In genomic region chr14:90785474-90785873, GRCh38 we compare ENCODE assay signal across 9 cellular contexts. TPM values are rescaled to one million over a fixed set of nuclear protein-coding genes. Genes with fewer than 3 reads are reported as not detected.
A peak's percentile ranks its signal among the peaks of the same experiment; 100 is the strongest.
DNase-seq lines count a peak whose midpoint lies in the region; ATAC-seq and TF ChIP-seq lines count a peak whose summit lies in the region.
"Had no signal": no experiment of that assay in that cellular context is flagged by ENCODE, and none has a peak within 500 bp of the region (broad histone marks: within the 10 kb centered on the region; RNA-seq: fewer than 3 reads in every experiment).

No MANE protein-coding gene starts in this region.

- DNase-seq in Daoy (ENCODE audit: low read depth) (peak; percentile 80), MV-4-11 (lab: John Stamatoyannopoulos, UW) (peak; percentile 34), ecto neural progenitor cell (ENCODE audit: low spot score) (peak; percentile 46), HCEC 1CT (no peak), prostate gland (ENCODE audit: low spot score) (no peak)
- DNase-seq in naive thymus-derived CD4-positive, alpha-beta T cell, result no peak
- no peak for DNase-seq in CD4-positive, alpha-beta T cell
- no peak for DNase-seq in stimulated activated CD4-positive, alpha-beta T cell treated with anti-CD3 and anti-CD28 coated beads, Interleukin-4, amount 100 ng/mL, for 4 hours

- H3K9me3 Mint-ChIP-seq in naive thymus-derived CD4-positive, alpha-beta T cell, result no peaks in the 10 kb centered on the region
- H3K9me3 Mint-ChIP-seq in CD4-positive, alpha-beta T cell, result no peaks in the 10 kb centered on the region

- no peaks in the 10 kb centered on the region for H3K4me1 Mint-ChIP-seq in naive thymus-derived CD4-positive, alpha-beta T cell
- no peaks in the 10 kb centered on the region for H3K4me1 Mint-ChIP-seq in CD4-positive, alpha-beta T cell (ENCODE audit: low read depth)

- no peaks in the 10 kb centered on the region for H3K27me3 ChIP-seq in naive thymus-derived CD4-positive, alpha-beta T cell (ENCODE audit: control insufficient read depth in 2 of 2, insufficient read depth in 2 of 2, low read length in 2 of 2)
- no peaks in the 10 kb centered on the region for H3K27me3 ChIP-seq in prostate gland (replicated peaks; ENCODE audit: insufficient read depth)
- no peaks in the 10 kb centered on the region for H3K27me3 ChIP-seq in CD4-positive, alpha-beta T cell (ENCODE audit: control insufficient read depth, insufficient read depth, low read length)

- CTCF ChIA-PET in naive thymus-derived CD4-positive, alpha-beta T cell (lab: Charles Lee), result no interaction called here
- CTCF ChIA-PET in CD4-positive, alpha-beta T cell (lab: Charles Lee), result no interaction called here

- no peak for TF ChIP-seq POLR2A in prostate gland (IDR thresholded peaks at IDR 0.05)

- no peaks in the 10 kb centered on the region for H3K36me3 ChIP-seq in naive thymus-derived CD4-positive, alpha-beta T cell (ENCODE audit: control insufficient read depth in 2 of 3, insufficient read depth in 3 of 3, low read length in 3 of 3)
- no peaks in the 10 kb centered on the region for H3K36me3 ChIP-seq in prostate gland

- H3K27ac ChIP-seq in naive thymus-derived CD4-positive, alpha-beta T cell (ENCODE audit: low read depth, low read length), result no peak overlapping the region
- H3K27ac ChIP-seq in prostate gland, result no peak overlapping the region
- H3K27ac ChIP-seq in CD4-positive, alpha-beta T cell (ENCODE audit: low read depth, low read length), result no peak overlapping the region
- H3K27ac ChIP-seq: RWPE1 had no signal

- 64% methylated on average over 7 of the region's 7 CpGs for WGBS in prostate gland

- no peak for TF ChIP-seq CTCF in prostate gland (IDR thresholded peaks at IDR 0.05)
- TF ChIP-seq CTCF in CD4-positive, alpha-beta T cell (IDR thresholded peaks at IDR 0.05), result no peak

- no peak overlapping the region for H3K4me3 Mint-ChIP-seq in naive thymus-derived CD4-positive, alpha-beta T cell
- no peak overlapping the region for H3K4me3 Mint-ChIP-seq in CD4-positive, alpha-beta T cell

- H3K27me3 Mint-ChIP-seq in naive thymus-derived CD4-positive, alpha-beta T cell, result no peaks in the 10 kb centered on the region
- H3K27me3 Mint-ChIP-seq in CD4-positive, alpha-beta T cell, result no peaks in the 10 kb centered on the region

- no peak overlapping the region for H3K4me3 ChIP-seq in naive thymus-derived CD4-positive, alpha-beta T cell (ENCODE audit: low read length)
- no peak overlapping the region for H3K4me3 ChIP-seq in prostate gland

- POLR2A ChIA-PET in naive thymus-derived CD4-positive, alpha-beta T cell (lab: Charles Lee), result no interaction called here
- POLR2A ChIA-PET in CD4-positive, alpha-beta T cell (lab: Charles Lee), result no interaction called here

- peak; percentile 54 for ATAC-seq in naive thymus-derived CD4-positive, alpha-beta T cell
- no peak for ATAC-seq in CD4-positive, alpha-beta T cell (ENCODE audit: poor library complexity)

- H3K4me1 ChIP-seq in naive thymus-derived CD4-positive, alpha-beta T cell (ENCODE audit: control insufficient read depth in 2 of 2, insufficient read depth in 2 of 2, low read length in 2 of 2), result no peaks in the 10 kb centered on the region
- H3K4me1 ChIP-seq in prostate gland (replicated peaks), result no peaks in the 10 kb centered on the region

- intact Hi-C loops in naive thymus-derived CD4-positive, alpha-beta T cell (cut with micrococcal nuclease), result no loop called here
- intact Hi-C loops in prostate gland (cut with DNase I), result no loop called here
- intact Hi-C loops in CD4-positive, alpha-beta T cell (cut with DNase I, micrococcal nuclease), result no loop called here

- H3K27ac Mint-ChIP-seq in naive thymus-derived CD4-positive, alpha-beta T cell, result no peak overlapping the region
- no peak overlapping the region for H3K27ac Mint-ChIP-seq in CD4-positive, alpha-beta T cell

- H3K36me3 Mint-ChIP-seq in naive thymus-derived CD4-positive, alpha-beta T cell, result no peaks in the 10 kb centered on the region
- H3K36me3 Mint-ChIP-seq in CD4-positive, alpha-beta T cell (ENCODE audit: low read depth), result no peaks in the 10 kb centered on the region

- H3K9me3 ChIP-seq in naive thymus-derived CD4-positive, alpha-beta T cell (ENCODE audit: control insufficient read depth in 2 of 3, low read length in 3 of 3), result no peaks in the 10 kb centered on the region
- no peaks in the 10 kb centered on the region for H3K9me3 ChIP-seq in prostate gland
- no peaks in the 10 kb centered on the region for H3K9me3 ChIP-seq in CD4-positive, alpha-beta T cell (ENCODE audit: control insufficient read depth, low read length)

RNA-seq across cellular contexts. Expression of gene TTC7B, which starts 30.8 kb away (rescaled TPM):
- 21.3 and 33.2 TPM in 2 replicates for total RNA-seq in Daoy (2014; rRNA removed; shearing (Covaris generic))
- total RNA-seq in naive thymus-derived CD4-positive, alpha-beta T cell, result 1 to 10 TPM in 3 of 5 experiments, under 1 TPM in 1, not detected in 1; 0.65 to 9.5 (median 5.0) TPM
- polyA plus RNA-seq in naive thymus-derived CD4-positive, alpha-beta T cell, result under 1 TPM in 1 of 2 donors, not detected in 1; 0.08 TPM
- total RNA-seq in prostate gland, result 10 to 100 TPM; 25.0 to 40.7 TPM
- total RNA-seq in CD4-positive, alpha-beta T cell, result 1 to 10 TPM; 1.2 to 1.3 TPM

Comparison
In these comparisons a context has a peak if more than half of its experiments do, and no peak if none do; other contexts are left out.
1. DNase-seq: peak in Daoy (single experiment), MV-4-11 (single experiment) and ecto neural progenitor cell (single experiment); none in naive thymus-derived CD4-positive, alpha-beta T cell (0 of 9), HCEC 1CT (single experiment), prostate gland (single experiment), CD4-positive, alpha-beta T cell (0 of 10) and stimulated activated CD4-positive, alpha-beta T cell treated with anti-CD3 and anti-CD28 coated beads, Interleukin-4, amount 100 ng/mL, for 4 hours (0 of 2).